ENCODE assay signal across 2 cellular contexts in genomic region chr6:43013020-43013842, GRCh38.
TF ChIP-seq lines count a peak whose summit lies in the region.

No MANE protein-coding gene starts in this region.

TF ChIP-seq in HEK293, 187 proteins besides CTCF, POLR2A, EP300 and RAD21 (continues in another document):
- TF ChIP-seq ZBTB21 (tag by site-specific recombination; IDR thresholded peaks at IDR 0.05) (peak; percentile 45; the same call in 1 of the 2 replicates), KLF1 (tag by site-specific recombination; IDR thresholded peaks at IDR 0.05) (peak; percentile 33; the same call in 1 of the 2 replicates), KLF16 (tag by site-specific recombination; IDR thresholded peaks at IDR 0.05) (peak; percentile 64; the same call in 1 of the 2 replicates), PRDM10 (tag by site-specific recombination; IDR thresholded peaks at IDR 0.05) (peak; percentile 33; the same call in 1 of the 2 replicates), ZNF473 (tag by site-specific recombination; IDR thresholded peaks at IDR 0.05) (no peak), KLF7 (tag by site-specific recombination; IDR thresholded peaks at IDR 0.05; ENCODE audit: borderline replicate concordance) (peak; percentile 56; the same call in 1 of the 2 replicates), ZNF341 (tag by site-specific recombination; IDR thresholded peaks at IDR 0.05; ENCODE audit: low read depth) (peak; percentile 57; the same call in 1 of the 2 replicates), ZNF654 (tag by site-specific recombination; IDR thresholded peaks at IDR 0.05; ENCODE audit: low read depth) (no peak), ZNF2 (tag by site-specific recombination; IDR thresholded peaks at IDR 0.05) (no peak), ZNF660 (tag by site-specific recombination; IDR thresholded peaks at IDR 0.05) (0 out of 2 replicates have a peak, but pooled peaks have one; percentile 45), ZNF335 (tag by site-specific recombination; conservative IDR thresholded peaks at IDR 0.05) (peak; percentile 73), EGR2 (tag by site-specific recombination; IDR thresholded peaks at IDR 0.05; ENCODE audit: low read depth) (peak; percentile 12; the same call in 1 of the 2 replicates), ZNF555 (tag by site-specific recombination; conservative IDR thresholded peaks at IDR 0.05) (no peak), ZBTB20 (tag by site-specific recombination; IDR thresholded peaks at IDR 0.05) (peak; percentile 40; the same call in 1 of the 2 replicates), SP2 (tag by site-specific recombination; IDR thresholded peaks at IDR 0.05) (0 out of 2 replicates have a peak, but pooled peaks have one; percentile 45), ZNF23 (tag by site-specific recombination; IDR thresholded peaks at IDR 0.05; ENCODE audit: borderline replicate concordance) (no peak), ZNF391 (tag by site-specific recombination; IDR thresholded peaks at IDR 0.05; ENCODE audit: borderline replicate concordance, low read depth) (0 out of 2 replicates have a peak, but pooled peaks have one; percentile 62)
- TF ChIP-seq, protein P1, sequence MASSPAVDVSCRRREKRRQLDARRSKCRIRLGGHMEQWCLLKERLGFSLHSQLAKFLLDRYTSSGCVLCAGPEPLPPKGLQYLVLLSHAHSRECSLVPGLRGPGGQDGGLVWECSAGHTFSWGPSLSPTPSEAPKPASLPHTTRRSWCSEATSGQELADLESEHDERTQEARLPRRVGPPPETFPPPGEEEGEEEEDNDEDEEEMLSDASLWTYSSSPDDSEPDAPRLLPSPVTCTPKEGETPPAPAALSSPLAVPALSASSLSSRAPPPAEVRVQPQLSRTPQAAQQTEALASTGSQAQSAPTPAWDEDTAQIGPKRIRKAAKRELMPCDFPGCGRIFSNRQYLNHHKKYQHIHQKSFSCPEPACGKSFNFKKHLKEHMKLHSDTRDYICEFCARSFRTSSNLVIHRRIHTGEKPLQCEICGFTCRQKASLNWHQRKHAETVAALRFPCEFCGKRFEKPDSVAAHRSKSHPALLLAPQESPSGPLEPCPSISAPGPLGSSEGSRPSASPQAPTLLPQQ (tag by site-specific recombination; IDR thresholded peaks at IDR 0.05), result peak; percentile 55; the same call in 1 of the 2 replicates
- TF ChIP-seq, protein P2, sequence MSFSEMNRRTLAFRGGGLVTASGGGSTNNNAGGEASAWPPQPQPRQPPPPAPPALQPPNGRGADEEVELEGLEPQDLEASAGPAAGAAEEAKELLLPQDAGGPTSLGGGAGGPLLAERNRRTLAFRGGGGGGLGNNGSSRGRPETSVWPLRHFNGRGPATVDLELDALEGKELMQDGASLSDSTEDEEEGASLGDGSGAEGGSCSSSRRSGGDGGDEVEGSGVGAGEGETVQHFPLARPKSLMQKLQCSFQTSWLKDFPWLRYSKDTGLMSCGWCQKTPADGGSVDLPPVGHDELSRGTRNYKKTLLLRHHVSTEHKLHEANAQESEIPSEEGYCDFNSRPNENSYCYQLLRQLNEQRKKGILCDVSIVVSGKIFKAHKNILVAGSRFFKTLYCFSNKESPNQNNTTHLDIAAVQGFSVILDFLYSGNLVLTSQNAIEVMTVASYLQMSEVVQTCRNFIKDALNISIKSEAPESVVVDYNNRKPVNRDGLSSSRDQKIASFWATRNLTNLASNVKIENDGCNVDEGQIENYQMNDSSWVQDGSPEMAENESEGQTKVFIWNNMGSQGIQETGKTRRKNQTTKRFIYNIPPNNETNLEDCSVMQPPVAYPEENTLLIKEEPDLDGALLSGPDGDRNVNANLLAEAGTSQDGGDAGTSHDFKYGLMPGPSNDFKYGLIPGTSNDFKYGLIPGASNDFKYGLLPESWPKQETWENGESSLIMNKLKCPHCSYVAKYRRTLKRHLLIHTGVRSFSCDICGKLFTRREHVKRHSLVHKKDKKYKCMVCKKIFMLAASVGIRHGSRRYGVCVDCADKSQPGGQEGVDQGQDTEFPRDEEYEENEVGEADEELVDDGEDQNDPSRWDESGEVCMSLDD (tag by site-specific recombination; IDR thresholded peaks at IDR 0.05), result peak; percentile 94
- TF ChIP-seq, protein P3, sequence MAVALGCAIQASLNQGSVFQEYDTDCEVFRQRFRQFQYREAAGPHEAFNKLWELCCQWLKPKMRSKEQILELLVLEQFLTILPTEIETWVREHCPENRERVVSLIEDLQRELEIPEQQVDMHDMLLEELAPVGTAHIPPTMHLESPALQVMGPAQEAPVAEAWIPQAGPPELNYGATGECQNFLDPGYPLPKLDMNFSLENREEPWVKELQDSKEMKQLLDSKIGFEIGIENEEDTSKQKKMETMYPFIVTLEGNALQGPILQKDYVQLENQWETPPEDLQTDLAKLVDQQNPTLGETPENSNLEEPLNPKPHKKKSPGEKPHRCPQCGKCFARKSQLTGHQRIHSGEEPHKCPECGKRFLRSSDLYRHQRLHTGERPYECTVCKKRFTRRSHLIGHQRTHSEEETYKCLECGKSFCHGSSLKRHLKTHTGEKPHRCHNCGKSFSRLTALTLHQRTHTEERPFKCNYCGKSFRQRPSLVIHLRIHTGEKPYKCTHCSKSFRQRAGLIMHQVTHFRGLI (tag by site-specific recombination; IDR thresholded peaks at IDR 0.05), result peak; percentile 95

TF ChIP-seq in H1, 55 proteins besides CTCF, POLR2A, EP300 and RAD21:
- no peak for TF ChIP-seq EGR1 (IDR thresholded peaks at IDR 0.05; ENCODE audit: borderline replicate concordance, low read depth, low read length)
- peak; percentile 63 for TF ChIP-seq PHF8 (conservative IDR thresholded peaks at IDR 0.05; ENCODE audit: low read depth, low read length)
- TF ChIP-seq CHD7 (IDR thresholded peaks at IDR 0.05; ENCODE audit: insufficient replicate concordance, low read length), result no peak
- TF ChIP-seq KDM1A (IDR thresholded peaks at IDR 0.05; ENCODE audit: borderline replicate concordance, low read length), result no peak
- TF ChIP-seq E2F6 (IDR thresholded peaks at IDR 0.05), result no peak
- TF ChIP-seq JUN (IDR thresholded peaks at IDR 0.05; ENCODE audit: low read depth, low read length), result no peak
- no peak for TF ChIP-seq SP2 (IDR thresholded peaks at IDR 0.05; ENCODE audit: low read length)
- no peak for TF ChIP-seq NANOG (IDR thresholded peaks at IDR 0.05; ENCODE audit: insufficient read depth, low read depth, low read length, poor library complexity, severe bottlenecking)
- TF ChIP-seq CHD2 (IDR thresholded peaks at IDR 0.05; ENCODE audit: low read length), result no peak
- no peak for TF ChIP-seq BACH1 (IDR thresholded peaks at IDR 0.05; ENCODE audit: low read length)
- TF ChIP-seq SAP30 (IDR thresholded peaks at IDR 0.05; ENCODE audit: insufficient read depth, insufficient replicate concordance, low read length), result peak; percentile 89
TF ChIP-seq in H1: peak in this region for 2.
